Comparison of ENCODE assay signal across 13 cellular contexts in genomic region chr4:102585329-102585728, GRCh38.
DNase-seq lines count a peak whose midpoint lies in the region; ATAC-seq lines count a peak whose summit lies in the region.
"Had no signal": no experiment of that assay in that cellular context is flagged by ENCODE, and none has a peak within 500 bp of the region (broad histone marks: within the 10 kb centered on the region; RNA-seq: fewer than 3 reads in every experiment).

No MANE protein-coding gene starts in this region.

- H3K9me3 Mint-ChIP-seq in activated T-cell treated with anti-CD3 and anti-CD28 coated beads, Interleukin-2, amount 50 U/mL, for 72 hours: peaks cover 0 to 1% of the 10 kb centered on the region in 2 donors
- H3K9me3 Mint-ChIP-seq in stimulated activated naive CD8-positive, alpha-beta T cell treated with anti-CD3 and anti-CD28 coated beads, Interleukin-15, Interleukin-2, amounts not matched to agents 100 ng/mL and 50 ng/mL, for 24 hours: no peaks in the 10 kb centered on the region

- DNase-seq in stimulated activated CD4-positive, alpha-beta T cell treated with anti-CD3 and anti-CD28 coated beads, Interleukin-1b, Interleukin-23, amount 100 ng/mL, for 48 hours: peak; percentile 44
- no peak for DNase-seq in stimulated activated CD4-positive, alpha-beta T cell treated with anti-CD3 and anti-CD28 coated beads, Interleukin-4, amount 100 ng/mL, for 4 hours
- peak; percentile 35 to 41 for DNase-seq in activated T-cell treated with anti-CD3 and anti-CD28 coated beads, Interleukin-2, amount 50 U/mL, for 72 hours
- no peak for DNase-seq in NCI-H774 (lab: John Stamatoyannopoulos, UW)
- DNase-seq in NCI-H146 treated with DMSO at 0.1 percent for 48 hours (lab: John Stamatoyannopoulos, UW; ENCODE audit: unreplicated experiment): no peak
- DNase-seq: activated CD4-positive, CD25-positive, alpha-beta regulatory T cell; effector memory CD4-positive, alpha-beta T cell; NCI-H1105 treated with DMSO at 0.1 percent for 48 hours; NCI-H526; SHP77 treated with DMSO at 0.1 percent for 48 hours had no signal

- H3K4me1 Mint-ChIP-seq in activated T-cell treated with anti-CD3 and anti-CD28 coated beads, Interleukin-2, amount 50 U/mL, for 72 hours (ENCODE audit: low read depth): peaks cover 86% of the 10 kb centered on the region
- peaks cover 87% of the 10 kb centered on the region for H3K4me1 Mint-ChIP-seq in stimulated activated naive CD8-positive, alpha-beta T cell treated with anti-CD3 and anti-CD28 coated beads, Interleukin-15, Interleukin-2, amounts not matched to agents 100 ng/mL and 50 ng/mL, for 24 hours (ENCODE audit: low read depth)

- peak overlapping the region; percentile 55 to 65 for H3K4me3 Mint-ChIP-seq in activated T-cell treated with anti-CD3 and anti-CD28 coated beads, Interleukin-2, amount 50 U/mL, for 72 hours
- H3K4me3 Mint-ChIP-seq in stimulated activated naive CD8-positive, alpha-beta T cell treated with anti-CD3 and anti-CD28 coated beads, Interleukin-15, Interleukin-2, amounts not matched to agents 100 ng/mL and 50 ng/mL, for 24 hours: no peak overlapping the region

- peak overlapping the region; percentile 88 for H3K27ac Mint-ChIP-seq in activated T-cell treated with anti-CD3 and anti-CD28 coated beads, Interleukin-2, amount 50 U/mL, for 72 hours
- peak overlapping the region; percentile 89 for H3K27ac Mint-ChIP-seq in stimulated activated naive CD8-positive, alpha-beta T cell treated with anti-CD3 and anti-CD28 coated beads, Interleukin-15, Interleukin-2, amounts not matched to agents 100 ng/mL and 50 ng/mL, for 24 hours

- H3K36me3 Mint-ChIP-seq in activated T-cell treated with anti-CD3 and anti-CD28 coated beads, Interleukin-2, amount 50 U/mL, for 72 hours (ENCODE audit: insufficient read depth in 2 of 2): peaks cover 18 to 50% of the 10 kb centered on the region in 2 donors
- peaks cover 91% of the 10 kb centered on the region for H3K36me3 Mint-ChIP-seq in stimulated activated naive CD8-positive, alpha-beta T cell treated with anti-CD3 and anti-CD28 coated beads, Interleukin-15, Interleukin-2, amounts not matched to agents 100 ng/mL and 50 ng/mL, for 24 hours (ENCODE audit: low read depth)

- ATAC-seq in HG02763 (IDR thresholded peaks at IDR 0.05; ENCODE audit: unreplicated experiment) (peak; percentile 33), HG03280 (IDR thresholded peaks at IDR 0.05; ENCODE audit: unreplicated experiment) (no peak)
- peak; percentile 51 to 57 for ATAC-seq in activated T-cell treated with anti-CD3 and anti-CD28 coated beads, Interleukin-2, amount 50 U/mL, for 72 hours (replicated peaks in 1 of 2)

- no peaks in the 10 kb centered on the region for H3K27me3 Mint-ChIP-seq in activated T-cell treated with anti-CD3 and anti-CD28 coated beads, Interleukin-2, amount 50 U/mL, for 72 hours (ENCODE audit: low read depth)
- H3K27me3 Mint-ChIP-seq in stimulated activated naive CD8-positive, alpha-beta T cell treated with anti-CD3 and anti-CD28 coated beads, Interleukin-15, Interleukin-2, amounts not matched to agents 100 ng/mL and 50 ng/mL, for 24 hours: no peaks in the 10 kb centered on the region

Comparison
In these comparisons a context has a peak if more than half of its experiments do, and no peak if none do; other contexts are left out.
1. DNase-seq: peak in stimulated activated CD4-positive, alpha-beta T cell treated with anti-CD3 and anti-CD28 coated beads, Interleukin-1b, Interleukin-23, amount 100 ng/mL, for 48 hours (single experiment) and activated T-cell treated with anti-CD3 and anti-CD28 coated beads, Interleukin-2, amount 50 U/mL, for 72 hours (2 of 2); none in stimulated activated CD4-positive, alpha-beta T cell treated with anti-CD3 and anti-CD28 coated beads, Interleukin-4, amount 100 ng/mL, for 4 hours (0 of 2), NCI-H774 (single experiment) and NCI-H146 treated with DMSO at 0.1 percent for 48 hours (single experiment).